1 cellular context compared by ENCODE assay signal in the genomic region with DNA sequence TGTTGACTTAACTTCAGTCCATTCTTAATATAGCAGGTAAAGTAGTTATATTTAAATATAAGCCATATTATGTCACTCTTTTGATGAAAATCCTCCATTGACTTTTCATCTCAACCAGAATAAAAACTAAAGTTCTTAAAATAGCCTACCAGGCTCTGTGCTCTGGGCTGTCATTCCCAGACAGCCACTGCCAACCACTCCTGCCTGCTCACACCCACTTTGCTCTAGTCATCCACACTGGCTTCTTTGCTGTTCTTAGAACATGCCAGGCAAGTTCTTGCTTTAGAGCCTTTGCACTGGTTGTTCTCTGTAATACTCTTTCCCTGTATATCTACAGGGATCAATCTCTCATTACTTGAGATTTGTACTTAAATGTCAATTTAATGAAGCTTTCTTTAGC.
TF ChIP-seq lines count a peak whose summit lies in the region.

No MANE protein-coding gene starts in this region.

TF ChIP-seq in SK-N-SH treated with all-trans-retinoic acid at 6 μM for 48 hours, 23 proteins besides CTCF, POLR2A, EP300 and RAD21 (continued from another document):
- TF ChIP-seq, protein P1, sequence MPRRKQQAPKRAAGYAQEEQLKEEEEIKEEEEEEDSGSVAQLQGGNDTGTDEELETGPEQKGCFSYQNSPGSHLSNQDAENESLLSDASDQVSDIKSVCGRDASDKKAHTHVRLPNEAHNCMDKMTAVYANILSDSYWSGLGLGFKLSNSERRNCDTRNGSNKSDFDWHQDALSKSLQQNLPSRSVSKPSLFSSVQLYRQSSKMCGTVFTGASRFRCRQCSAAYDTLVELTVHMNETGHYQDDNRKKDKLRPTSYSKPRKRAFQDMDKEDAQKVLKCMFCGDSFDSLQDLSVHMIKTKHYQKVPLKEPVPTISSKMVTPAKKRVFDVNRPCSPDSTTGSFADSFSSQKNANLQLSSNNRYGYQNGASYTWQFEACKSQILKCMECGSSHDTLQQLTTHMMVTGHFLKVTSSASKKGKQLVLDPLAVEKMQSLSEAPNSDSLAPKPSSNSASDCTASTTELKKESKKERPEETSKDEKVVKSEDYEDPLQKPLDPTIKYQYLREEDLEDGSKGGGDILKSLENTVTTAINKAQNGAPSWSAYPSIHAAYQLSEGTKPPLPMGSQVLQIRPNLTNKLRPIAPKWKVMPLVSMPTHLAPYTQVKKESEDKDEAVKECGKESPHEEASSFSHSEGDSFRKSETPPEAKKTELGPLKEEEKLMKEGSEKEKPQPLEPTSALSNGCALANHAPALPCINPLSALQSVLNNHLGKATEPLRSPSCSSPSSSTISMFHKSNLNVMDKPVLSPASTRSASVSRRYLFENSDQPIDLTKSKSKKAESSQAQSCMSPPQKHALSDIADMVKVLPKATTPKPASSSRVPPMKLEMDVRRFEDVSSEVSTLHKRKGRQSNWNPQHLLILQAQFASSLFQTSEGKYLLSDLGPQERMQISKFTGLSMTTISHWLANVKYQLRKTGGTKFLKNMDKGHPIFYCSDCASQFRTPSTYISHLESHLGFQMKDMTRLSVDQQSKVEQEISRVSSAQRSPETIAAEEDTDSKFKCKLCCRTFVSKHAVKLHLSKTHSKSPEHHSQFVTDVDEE (CRISPR knock-in tag; IDR thresholded peaks at IDR 0.05): no peak
- TF ChIP-seq, protein P2, sequence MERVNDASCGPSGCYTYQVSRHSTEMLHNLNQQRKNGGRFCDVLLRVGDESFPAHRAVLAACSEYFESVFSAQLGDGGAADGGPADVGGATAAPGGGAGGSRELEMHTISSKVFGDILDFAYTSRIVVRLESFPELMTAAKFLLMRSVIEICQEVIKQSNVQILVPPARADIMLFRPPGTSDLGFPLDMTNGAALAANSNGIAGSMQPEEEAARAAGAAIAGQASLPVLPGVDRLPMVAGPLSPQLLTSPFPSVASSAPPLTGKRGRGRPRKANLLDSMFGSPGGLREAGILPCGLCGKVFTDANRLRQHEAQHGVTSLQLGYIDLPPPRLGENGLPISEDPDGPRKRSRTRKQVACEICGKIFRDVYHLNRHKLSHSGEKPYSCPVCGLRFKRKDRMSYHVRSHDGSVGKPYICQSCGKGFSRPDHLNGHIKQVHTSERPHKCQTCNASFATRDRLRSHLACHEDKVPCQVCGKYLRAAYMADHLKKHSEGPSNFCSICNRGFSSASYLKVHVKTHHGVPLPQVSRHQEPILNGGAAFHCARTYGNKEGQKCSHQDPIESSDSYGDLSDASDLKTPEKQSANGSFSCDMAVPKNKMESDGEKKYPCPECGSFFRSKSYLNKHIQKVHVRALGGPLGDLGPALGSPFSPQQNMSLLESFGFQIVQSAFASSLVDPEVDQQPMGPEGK (CRISPR knock-in tag; IDR thresholded peaks at IDR 0.05; ENCODE audit: borderline replicate concordance): no peak
- TF ChIP-seq BACH2 (CRISPR knock-in tag; IDR thresholded peaks at IDR 0.05; ENCODE audit: borderline replicate concordance) (no peak), ESRRG (CRISPR knock-in tag; IDR thresholded peaks at IDR 0.05) (no peak), TCF4 (CRISPR knock-in tag; IDR thresholded peaks at IDR 0.05; ENCODE audit: borderline replicate concordance) (no peak), CREB5 (CRISPR knock-in tag; IDR thresholded peaks at IDR 0.05; ENCODE audit: low read depth) (no peak)
TF ChIP-seq in SK-N-SH treated with all-trans-retinoic acid at 6 μM for 48 hours: peak in this region for 0.
